In the genomic region with DNA sequence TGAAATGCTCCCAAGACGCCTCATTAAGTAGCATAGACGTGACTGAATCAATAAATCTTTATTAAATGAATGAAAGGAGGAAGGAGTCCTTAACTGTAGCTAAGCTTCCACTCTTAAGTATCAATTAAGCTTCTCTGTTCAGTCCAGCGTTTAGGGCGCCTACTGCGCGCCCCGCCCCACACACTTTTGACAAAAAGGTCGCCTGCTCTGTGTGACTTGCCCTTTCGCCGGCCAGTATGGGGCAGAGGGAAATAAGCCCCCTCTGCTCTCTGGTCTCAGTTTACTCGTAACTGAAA, we compare ENCODE assay signal across 8 cellular contexts. TPM values are rescaled to one million over a fixed set of nuclear protein-coding genes. Genes with fewer than 3 reads are reported as not detected.
DNase-seq lines count a peak whose midpoint lies in the region; ATAC-seq and TF ChIP-seq lines count a peak whose summit lies in the region.

No MANE protein-coding gene starts in this region.

- CTCF ChIA-PET in mammary epithelial cell (lab: Charles Lee; ENCODE audit: low non-redundant PET) = no interaction called here

- intact Hi-C loops in mammary epithelial cell (cut with micrococcal nuclease) = loop anchor here (5.0 kb wide), 1 partner anchor 43 kb away; a partner anchor contains a TSS

- no TSS peak for BruUV-seq in mammary epithelial cell (replicated peaks; lab: Mats Ljungman, UMichigan)

- peak overlapping the region; percentile 86 for H3K4me2 ChIP-seq in mammary epithelial cell (ENCODE audit: insufficient read depth, low read depth, low read length)

- H3K27me3 ChIP-seq in HL-60 (ENCODE audit: insufficient read depth, poor library complexity, severe bottlenecking) = no peaks in the 10 kb centered on the region
- H3K27me3 ChIP-seq in mammary epithelial cell (ENCODE audit: insufficient read depth, low read length) = no peaks in the 10 kb centered on the region

- H2AFZ ChIP-seq in mammary epithelial cell (ENCODE audit: low read depth, low read length) = peak overlapping the region; percentile 92

- ATAC-seq in naive B cell (ENCODE audit: low read depth in 2 of 2) (no peak), HG03439 (IDR thresholded peaks at IDR 0.05; ENCODE audit: unreplicated experiment) (no peak), GM18520 (IDR thresholded peaks at IDR 0.05; ENCODE audit: unreplicated experiment) (no peak)

- no peaks in the 10 kb centered on the region for H4K20me1 ChIP-seq in mammary epithelial cell (ENCODE audit: insufficient read depth, low read length)

- H3K36me3 Mint-ChIP-seq in naive B cell = no peaks in the 10 kb centered on the region

- H3K27ac ChIP-seq in HL-60 (replicated peaks) (peak overlapping the region; percentile 36), mammary epithelial cell (ENCODE audit: insufficient read depth, low read depth, low read length) (no peak overlapping the region)

- dilution Hi-C loops in mammary epithelial cell (cut with HindIII; ENCODE audit: low sequenced_read_pairs) = loop anchor here (5.0 kb wide), 3 partner anchors 33 to 108 kb away; no protein-coding TSS in a partner anchor

- TF ChIP-seq CTCF in AG10803 (conservative IDR thresholded peaks at IDR 0.05; ENCODE audit: low read length) (no peak), HL-60 (IDR thresholded peaks at IDR 0.05; ENCODE audit: insufficient read depth, low read length) (no peak), mammary epithelial cell (conservative IDR thresholded peaks at IDR 0.05 in 1 of 2, IDR thresholded peaks at IDR 0.05 in 1 of 2; ENCODE audit: extremely low read depth in 1 of 2, insufficient read depth in 1 of 2, low read depth in 1 of 2, low read length in 2 of 2) (no peak)

- in situ Hi-C loops in mammary epithelial cell (cut with MboI; ENCODE audit: low sequenced_read_pairs in 2 of 2) = no loop called here

- peak overlapping the region; percentile 90 to 97 (median 94) for H3K4me3 Mint-ChIP-seq in naive B cell

- H3K4me3 ChIP-seq in AG10803 (ENCODE audit: low read length) (peak overlapping the region; percentile 86), HL-60 (replicated peaks; ENCODE audit: insufficient read depth, low read length) (peak overlapping the region; percentile 85), mammary epithelial cell (replicated peaks in 1 of 3; ENCODE audit: insufficient read depth in 1 of 3, low read depth in 2 of 3, low read length in 3 of 3) (peak overlapping the region; percentile 74 to 88 (median 82))

- peaks cover 17% of the 10 kb centered on the region for H3K4me1 ChIP-seq in mammary epithelial cell (ENCODE audit: insufficient read depth, low read length)

- no peaks in the 10 kb centered on the region for H3K9me3 ChIP-seq in mammary epithelial cell (replicated peaks; ENCODE audit: insufficient read depth, low read length)

- no peaks in the 10 kb centered on the region for H3K9me3 Mint-ChIP-seq in naive B cell

- peak overlapping the region in 3 of 6 donors; percentile 66 to 89 (median 85) for H3K27ac Mint-ChIP-seq in naive B cell

- no peaks in the 10 kb centered on the region for H3K27me3 Mint-ChIP-seq in naive B cell

- peaks cover 35% of the 10 kb centered on the region for H3K79me2 ChIP-seq in mammary epithelial cell (ENCODE audit: insufficient read depth, low read length)

- WGBS in mammary epithelial cell (ENCODE audit: low coverage, missing lambda C conversion rate) = 2% methylated on average over 11 of the region's 11 CpGs

- no peak for DNase-seq in AG10803 (ENCODE audit: low read depth)
- DNase-seq in HL-60 (ENCODE audit: low read depth in 1 of 2, low spot score in 1 of 2) = no peak
- DNase-seq in mammary epithelial cell = no peak
- DNase-seq in naive B cell = no peak
- no peak for DNase-seq in NAMALWA (ENCODE audit: low spot score)
- no peak for DNase-seq in NCI-H345 treated with DMSO at 0.1 percent for 48 hours (lab: John Stamatoyannopoulos, UW; ENCODE audit: unreplicated experiment)

- peaks cover 5 to 24% (median 18%) of the 10 kb centered on the region in 3 donors for H3K4me1 Mint-ChIP-seq in naive B cell

- no peak overlapping the region for H3K9ac ChIP-seq in mammary epithelial cell (ENCODE audit: insufficient read depth, low read length)

- H3K36me3 ChIP-seq in mammary epithelial cell (ENCODE audit: insufficient read depth, low read length) = no peaks in the 10 kb centered on the region

RNA-seq across cellular contexts. Expression of a gene that starts 0.7 kb away (rescaled TPM):
- total RNA-seq in mammary epithelial cell = 10 to 100 TPM; 11.3 to 20.1 TPM
- polyA plus RNA-seq in mammary epithelial cell (16.8 TPM), naive B cell (ENCODE audit: low read depth in 6 of 6) (1 to 10 TPM; 3.2 to 9.7 (median 6.4) TPM)
- polyA minus RNA-seq in mammary epithelial cell = 17.3 TPM

RNA-seq across cellular contexts. Expression of a gene that starts 30.3 kb away (rescaled TPM):
- 10 to 100 TPM; 11.1 to 17.7 TPM for total RNA-seq in mammary epithelial cell
- 2.5 TPM for polyA plus RNA-seq in mammary epithelial cell
- polyA minus RNA-seq in mammary epithelial cell = 0.52 TPM
- polyA plus RNA-seq in naive B cell (ENCODE audit: low read depth in 6 of 6) = 10 to 100 TPM in 1 of 6 donors, 1 to 10 TPM in 5; 4.5 to 11.0 (median 7.5) TPM

RNA-seq across cellular contexts. Expression of a gene that starts 31.0 kb away (rescaled TPM):
- total RNA-seq in mammary epithelial cell = 100 to 1,000 TPM in 1 of 2 donors, 10 to 100 TPM in 1; 73.7 to 122 TPM
- polyA plus RNA-seq in mammary epithelial cell (120 TPM), naive B cell (ENCODE audit: low read depth in 6 of 6) (10 to 100 TPM in 5 of 6 donors, 1 to 10 TPM in 1; 8.1 to 18.0 (median 13.5) TPM)
- 218 TPM for polyA minus RNA-seq in mammary epithelial cell

RNA-seq across cellular contexts. Expression of a gene that starts 43.8 kb away (rescaled TPM):
- total RNA-seq in mammary epithelial cell = 10 to 100 TPM; 16.3 to 24.7 TPM
- 14.3 TPM for polyA plus RNA-seq in mammary epithelial cell
- polyA minus RNA-seq in mammary epithelial cell = 3.3 TPM
- polyA plus RNA-seq in naive B cell (ENCODE audit: low read depth in 6 of 6) = 10 to 100 TPM in 1 of 6 donors, 1 to 10 TPM in 5; 2.7 to 12.8 (median 6.2) TPM

RNA-seq across cellular contexts. Expression of a gene that starts 52.1 kb away (rescaled TPM):
- total RNA-seq in mammary epithelial cell = 10 to 100 TPM; 48.0 to 54.5 TPM
- 43.3 TPM for polyA plus RNA-seq in mammary epithelial cell
- 31.9 TPM for polyA minus RNA-seq in mammary epithelial cell
- 10 to 100 TPM; 18.0 to 38.7 (median 30.5) TPM for polyA plus RNA-seq in naive B cell (ENCODE audit: low read depth in 6 of 6)
